ENCODE assay signal across 17 cellular contexts in genomic region chr10:95451568-95452524, GRCh38.
DNase-seq lines count a peak whose midpoint lies in the region; ATAC-seq, FAIRE-seq and TF ChIP-seq lines count a peak whose summit lies in the region.
"Had no signal": no experiment of that assay in that cellular context is flagged by ENCODE, and none has a peak within 500 bp of the region (broad histone marks: within the 10 kb centered on the region; RNA-seq: fewer than 3 reads in every experiment).

No MANE protein-coding gene starts in this region.

- H3K9ac ChIP-seq in kidney (ENCODE audit: low read length in 2 of 2), result no peak overlapping the region

- H3K4me1 ChIP-seq in heart left ventricle (peaks cover 7 to 89% (median 38%) of the 10 kb centered on the region in 12 donors), muscle layer of duodenum (ENCODE audit: control insufficient read depth in 1 of 2, insufficient read depth in 2 of 2, low read length in 2 of 2) (peaks cover 9 to 52% of the 10 kb centered on the region in 2 donors), transverse colon (peaks cover 9 to 33% (median 16%) of the 10 kb centered on the region in 4 donors), kidney (ENCODE audit: control insufficient read depth in 1 of 2, insufficient read depth in 1 of 2, low read depth in 1 of 2, low read length in 2 of 2) (peaks cover 5 to 21% of the 10 kb centered on the region in 2 donors)

- TF ChIP-seq CTCF in heart left ventricle (IDR thresholded peaks at IDR 0.05), result no peak
- no peak for TF ChIP-seq CTCF in coronary artery (IDR thresholded peaks at IDR 0.05)
- TF ChIP-seq CTCF in transverse colon (IDR thresholded peaks at IDR 0.05), result no peak
- TF ChIP-seq CTCF in kidney (IDR thresholded peaks at IDR 0.05; ENCODE audit: borderline replicate concordance, extremely low read depth, insufficient read depth), result no peak

- H3K27me3 ChIP-seq in heart left ventricle (no peaks in the 10 kb centered on the region), muscle layer of duodenum (ENCODE audit: low read depth, low read length) (no peaks in the 10 kb centered on the region), transverse colon (no peaks in the 10 kb centered on the region)
- H3K27me3 ChIP-seq: thyroid gland had no signal

- ATAC-seq in heart left ventricle, result no peak
- ATAC-seq: activated naive CD8-positive, alpha-beta T cell treated with anti-CD3 and anti-CD28 coated beads, Interleukin-2, amount 50 U/mL, for 24 hours; esophagus mucosa; naive thymus-derived CD4-positive, alpha-beta T cell had no signal

- peaks cover 0 to 6% (median 0%) of the 10 kb centered on the region in 9 donors for H3K36me3 ChIP-seq in heart left ventricle
- H3K36me3 ChIP-seq in muscle layer of duodenum (ENCODE audit: control insufficient read depth in 1 of 2, insufficient read depth in 2 of 2, low read length in 2 of 2), result no peaks in the 10 kb centered on the region
- H3K36me3 ChIP-seq in transverse colon, result no peaks in the 10 kb centered on the region
- no peaks in the 10 kb centered on the region for H3K36me3 ChIP-seq in kidney (ENCODE audit: control insufficient read depth in 1 of 2, insufficient read depth in 2 of 2, low read length in 2 of 2)
- H3K36me3 ChIP-seq: thyroid gland had no signal

- 52 to 74% (median 63%) methylated on average over 4 of the region's 4 CpGs for WGBS in heart left ventricle, 4 donors
- WGBS in transverse colon (ENCODE audit: low coverage in 1 of 2), 2 donors, result 51 to 64% methylated on average over 4 of the region's 4 CpGs

- TF ChIP-seq EP300 in transverse colon (IDR thresholded peaks at IDR 0.05; ENCODE audit: low read depth), result no peak

- no peak for FAIRE-seq in kidney (lab: Jason Lieb, UNC)

- DNase-seq in heart left ventricle (no peak), cardiac septum (ENCODE audit: low spot score) (no peak), coronary artery (ENCODE audit: low spot score) (peak; percentile 12), transverse colon (no peak), anterior cingulate cortex (lab: John Stamatoyannopoulos, UW) (no peak), kidney (no peak)
- DNase-seq in activated CD4-positive, alpha-beta T cell treated with anti-CD3 and anti-CD28 coated beads for 4 hours, result no peak
- DNase-seq: 8988T; activated naive CD8-positive, alpha-beta T cell treated with anti-CD3 and anti-CD28 coated beads, Interleukin-2, amount 50 U/mL, for 24 hours; hippocampal formation; naive thymus-derived CD4-positive, alpha-beta T cell; NCI-H2081; NCI-H524; OCI-M1; thyroid gland had no signal

- no peaks in the 10 kb centered on the region for H3K9me3 ChIP-seq in heart left ventricle
- no peaks in the 10 kb centered on the region for H3K9me3 ChIP-seq in muscle layer of duodenum (ENCODE audit: control insufficient read depth in 1 of 2, low read length in 2 of 2)
- H3K9me3 ChIP-seq in transverse colon, result no peaks in the 10 kb centered on the region
- H3K9me3 ChIP-seq in kidney (ENCODE audit: control insufficient read depth in 1 of 2, low read length in 2 of 2), result no peaks in the 10 kb centered on the region
- H3K9me3 ChIP-seq: thyroid gland had no signal

- in situ Hi-C loops in transverse colon (cut with MboI; ENCODE audit: low pct_ligation_motif_present in 1 of 4, low pct_unique_long_range_greater_than_20kb in 1 of 4, low sequenced_read_pairs in 3 of 4), result no loop called here

- H3K27ac ChIP-seq in heart left ventricle, result peak overlapping the region in 11 of 12 donors; percentile 43 to 91 (median 63)
- peak overlapping the region; percentile 87 for H3K27ac ChIP-seq in coronary artery
- H3K27ac ChIP-seq in muscle layer of duodenum (ENCODE audit: low read length), result peak overlapping the region; percentile 47
- peak overlapping the region; percentile 67 to 89 (median 88) for H3K27ac ChIP-seq in transverse colon
- no peak overlapping the region for H3K27ac ChIP-seq in kidney (ENCODE audit: low read depth in 2 of 2, low read length in 2 of 2)
- H3K27ac ChIP-seq: thyroid gland had no signal

- intact Hi-C loops in heart left ventricle (cut with DNase I) (loop anchor here in 1 of 10 donors (2.0 kb wide), 1 partner anchor 23 kb away; no protein-coding TSS in a partner anchor), cardiac septum (cut with DNase I) (no loop called here), transverse colon (cut with DNase I; ENCODE audit: low total_unique reads) (no loop called here), kidney (cut with DNase I) (no loop called here)

- H3K4me3 ChIP-seq in heart left ventricle (no peak overlapping the region), coronary artery (no peak overlapping the region), muscle layer of duodenum (ENCODE audit: low read depth in 1 of 2, low read length in 2 of 2) (no peak overlapping the region), transverse colon (no peak overlapping the region), kidney (ENCODE audit: low read length in 2 of 2) (no peak overlapping the region)
- H3K4me3 ChIP-seq: thyroid gland had no signal

- TF ChIP-seq POLR2A in heart left ventricle (IDR thresholded peaks at IDR 0.05) (no peak), transverse colon (IDR thresholded peaks at IDR 0.05) (no peak)

Comparison
In these comparisons a context has a peak if more than half of its experiments do, and no peak if none do; other contexts are left out.
1. H3K27ac ChIP-seq: peak in heart left ventricle (11 of 12), coronary artery (2 of 2), muscle layer of duodenum (single experiment) and transverse colon (4 of 4); none in kidney (0 of 2).